8 cellular contexts compared by ENCODE assay signal in the genomic region with DNA sequence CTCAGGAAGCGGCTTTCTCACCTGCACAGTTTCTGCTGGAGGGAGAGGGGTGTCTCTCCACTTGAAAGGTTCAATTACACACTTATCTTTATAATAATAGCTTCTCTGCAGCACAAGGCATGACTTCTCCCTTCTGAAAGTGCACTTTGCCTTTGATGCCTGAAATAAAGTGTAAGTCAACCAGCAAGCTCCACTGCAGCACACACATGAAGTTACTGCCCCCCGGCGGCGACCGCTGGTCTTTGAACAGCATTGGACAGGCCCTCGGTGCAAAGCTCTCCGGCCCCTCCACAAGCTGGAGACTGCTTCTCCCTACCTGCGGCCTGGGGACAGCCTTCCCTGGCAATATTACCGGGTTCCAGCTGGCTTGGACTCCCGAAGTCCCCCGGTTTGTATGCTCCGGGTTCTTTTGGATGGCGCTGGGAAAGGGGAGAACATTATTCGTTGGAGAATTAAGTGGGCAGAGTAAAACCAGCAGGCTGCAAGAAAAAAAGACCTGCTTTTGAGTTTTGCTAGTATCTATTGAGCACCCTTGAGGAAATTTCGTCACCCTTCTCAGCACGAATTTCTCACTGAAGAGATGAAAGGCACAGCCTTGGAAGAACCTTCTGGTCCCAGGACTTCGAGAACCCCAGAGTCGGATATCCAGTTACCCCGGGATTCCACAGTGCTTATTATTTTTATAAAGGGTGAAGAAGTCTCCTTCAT. TPM values are rescaled to one million over a fixed set of nuclear protein-coding genes. Genes with fewer than 3 reads are reported as not detected.
DNase-seq lines count a peak whose midpoint lies in the region; ATAC-seq and TF ChIP-seq lines count a peak whose summit lies in the region.

No MANE protein-coding gene starts in this region.

- no peaks in the 10 kb centered on the region for H3K9me2 ChIP-seq in OCI-LY1 (ENCODE audit: low read depth, low read length)

- no peaks in the 10 kb centered on the region for H3K36me3 Mint-ChIP-seq in naive thymus-derived CD8-positive, alpha-beta T cell
- peaks cover 1 to 9% of the 10 kb centered on the region in 2 donors for H3K36me3 Mint-ChIP-seq in stimulated activated naive B cell treated with anti-CD40 and anti-IgM and Interleukin-4, amounts not matched to agents 10 μg/mL and 1 μg/mL and 100 μg/mL, for 72 hours

- H3K27ac ChIP-seq in OCI-LY1 (ENCODE audit: low read depth, low read length, poor library complexity, severe bottlenecking), result no peak overlapping the region
- no peak overlapping the region for H3K27ac ChIP-seq in esophagus squamous epithelium

- H3K79me2 ChIP-seq in OCI-LY1 (ENCODE audit: insufficient read depth, low read length), result no peaks in the 10 kb centered on the region

- WGBS in esophagus squamous epithelium, 2 donors, result 56 to 76% methylated on average over 6 to 10 of the region's 19 CpGs

- H3K4me1 Mint-ChIP-seq in naive thymus-derived CD8-positive, alpha-beta T cell, result peaks cover 0 to 5% (median under 1%) of the 10 kb centered on the region in 4 donors
- H3K4me1 Mint-ChIP-seq in stimulated activated naive B cell treated with anti-CD40 and anti-IgM and Interleukin-4, amounts not matched to agents 10 μg/mL and 1 μg/mL and 100 μg/mL, for 72 hours, result peaks cover 9 to 20% of the 10 kb centered on the region in 2 donors

- H3K36me3 ChIP-seq in GM06990 (ENCODE audit: control insufficient read depth, insufficient read depth, low read length), result no peaks in the 10 kb centered on the region
- H3K36me3 ChIP-seq in OCI-LY1 (ENCODE audit: insufficient read depth, low read length), result no peaks in the 10 kb centered on the region
- H3K36me3 ChIP-seq in esophagus squamous epithelium, result no peaks in the 10 kb centered on the region

- H2AFZ ChIP-seq in OCI-LY1 (ENCODE audit: low read length), result no peak overlapping the region

- ATAC-seq in naive thymus-derived CD8-positive, alpha-beta T cell, result peak; percentile 67 to 84
- peak; percentile 99 to 100 for ATAC-seq in stimulated activated naive B cell treated with anti-CD40 and anti-IgM and Interleukin-4, amounts not matched to agents 10 μg/mL and 1 μg/mL and 100 μg/mL, for 72 hours (replicated peaks)
- ATAC-seq in HG02973 (IDR thresholded peaks at IDR 0.05; ENCODE audit: unreplicated experiment), result no peak

- no peak overlapping the region for H3K27ac Mint-ChIP-seq in naive thymus-derived CD8-positive, alpha-beta T cell
- peak overlapping the region; percentile 72 for H3K27ac Mint-ChIP-seq in stimulated activated naive B cell treated with anti-CD40 and anti-IgM and Interleukin-4, amounts not matched to agents 10 μg/mL and 1 μg/mL and 100 μg/mL, for 72 hours

- no peak for TF ChIP-seq POLR2A in esophagus squamous epithelium (IDR thresholded peaks at IDR 0.05)

- no peaks in the 10 kb centered on the region for H3K4me1 ChIP-seq in OCI-LY1 (ENCODE audit: insufficient read depth, low read length, severe bottlenecking)
- peaks cover 0 to 15% (median 0%) of the 10 kb centered on the region in 3 donors for H3K4me1 ChIP-seq in esophagus squamous epithelium

- POLR2A ChIA-PET in naive thymus-derived CD8-positive, alpha-beta T cell (lab: Charles Lee), result interaction anchor here (1.2 kb wide), 1 partner anchor 12 kb away, joined by 3 read pairs; the partner anchor contains the start of gene RCAN1

- intact Hi-C loops in esophagus squamous epithelium (cut with DNase I), result no loop called here

- H3K27me3 ChIP-seq in GM06990 (replicated peaks; ENCODE audit: control insufficient read depth, insufficient read depth, low read length) (no peaks in the 10 kb centered on the region), OCI-LY1 (ENCODE audit: insufficient read depth, low read length) (no peaks in the 10 kb centered on the region), esophagus squamous epithelium (no peaks in the 10 kb centered on the region)

- TF ChIP-seq CTCF in GM06990 (IDR thresholded peaks at IDR 0.05; ENCODE audit: insufficient read depth, low read length, poor library complexity, severe bottlenecking), result peak; percentile 83
- TF ChIP-seq CTCF in OCI-LY1 (IDR thresholded peaks at IDR 0.05; ENCODE audit: low read length), result peak; percentile 69
- peak in 5 of 6 experiments; percentile 59 to 75 (median 69) for TF ChIP-seq CTCF in esophagus squamous epithelium (IDR thresholded peaks at IDR 0.05)

- H4K20me1 ChIP-seq in OCI-LY1 (ENCODE audit: insufficient read depth, low read length), result no peaks in the 10 kb centered on the region; the same call in 1 of the 2 replicates

- peak; percentile 51 for DNase-seq in GM06990 (ENCODE audit: extremely low read depth, insufficient read length)
- DNase-seq in HuH-7.5 (ENCODE audit: low spot score), result peak; percentile 33
- peak; percentile 61 for DNase-seq in activated T-cell treated with anti-CD3 and anti-CD28 coated beads for 48 hours (ENCODE audit: low read depth)
- DNase-seq in esophagus squamous epithelium (lab: John Stamatoyannopoulos, UW), result no peak
- DNase-seq in naive thymus-derived CD8-positive, alpha-beta T cell, result peak; percentile 17 to 76 (median 40)
- peak; percentile 57 for DNase-seq in stimulated activated naive B cell treated with anti-CD40 and anti-IgM and Interleukin-4, amounts not matched to agents 10 μg/mL and 1 μg/mL and 100 μg/mL, for 72 hours

- H3K9me3 ChIP-seq in OCI-LY1 (ENCODE audit: low read length), result no peaks in the 10 kb centered on the region
- H3K9me3 ChIP-seq in esophagus squamous epithelium, result no peaks in the 10 kb centered on the region

- H3K9ac ChIP-seq in OCI-LY1 (ENCODE audit: low read length), result no peak overlapping the region

- no peak overlapping the region for H3K4me2 ChIP-seq in OCI-LY1 (ENCODE audit: low read length)

- no peak overlapping the region for H3K4me3 Mint-ChIP-seq in naive thymus-derived CD8-positive, alpha-beta T cell
- H3K4me3 Mint-ChIP-seq in stimulated activated naive B cell treated with anti-CD40 and anti-IgM and Interleukin-4, amounts not matched to agents 10 μg/mL and 1 μg/mL and 100 μg/mL, for 72 hours, result no peak overlapping the region

- H3F3A ChIP-seq in OCI-LY1 (ENCODE audit: insufficient read depth, low read length), result no peaks in the 10 kb centered on the region

- H3K9me3 Mint-ChIP-seq in naive thymus-derived CD8-positive, alpha-beta T cell, result no peaks in the 10 kb centered on the region
- no peaks in the 10 kb centered on the region for H3K9me3 Mint-ChIP-seq in stimulated activated naive B cell treated with anti-CD40 and anti-IgM and Interleukin-4, amounts not matched to agents 10 μg/mL and 1 μg/mL and 100 μg/mL, for 72 hours

- peaks cover 0 to 2% (median 0%) of the 10 kb centered on the region in 5 donors for H3K27me3 Mint-ChIP-seq in naive thymus-derived CD8-positive, alpha-beta T cell
- no peaks in the 10 kb centered on the region for H3K27me3 Mint-ChIP-seq in stimulated activated naive B cell treated with anti-CD40 and anti-IgM and Interleukin-4, amounts not matched to agents 10 μg/mL and 1 μg/mL and 100 μg/mL, for 72 hours

- no peak overlapping the region for H3K4me3 ChIP-seq in GM06990 (replicated peaks; ENCODE audit: low read depth, low read length)
- no peak overlapping the region for H3K4me3 ChIP-seq in OCI-LY1 (ENCODE audit: low read depth, low read length, poor library complexity, severe bottlenecking)
- no peak overlapping the region for H3K4me3 ChIP-seq in esophagus squamous epithelium

RNA-seq across cellular contexts. Expression of gene RCAN1, which starts 11.8 kb away (rescaled TPM):
- 10 to 100 TPM; 12.4 to 21.0 (median 17.0) TPM for total RNA-seq in esophagus squamous epithelium
- 1 to 10 TPM; 6.8 to 7.5 TPM for total RNA-seq in naive thymus-derived CD8-positive, alpha-beta T cell
- polyA plus RNA-seq in naive thymus-derived CD8-positive, alpha-beta T cell, result 10 to 100 TPM; 11.1 to 15.9 (median 13.2) TPM
